ENCODE assay signal across 11 cellular contexts in the genomic region with DNA sequence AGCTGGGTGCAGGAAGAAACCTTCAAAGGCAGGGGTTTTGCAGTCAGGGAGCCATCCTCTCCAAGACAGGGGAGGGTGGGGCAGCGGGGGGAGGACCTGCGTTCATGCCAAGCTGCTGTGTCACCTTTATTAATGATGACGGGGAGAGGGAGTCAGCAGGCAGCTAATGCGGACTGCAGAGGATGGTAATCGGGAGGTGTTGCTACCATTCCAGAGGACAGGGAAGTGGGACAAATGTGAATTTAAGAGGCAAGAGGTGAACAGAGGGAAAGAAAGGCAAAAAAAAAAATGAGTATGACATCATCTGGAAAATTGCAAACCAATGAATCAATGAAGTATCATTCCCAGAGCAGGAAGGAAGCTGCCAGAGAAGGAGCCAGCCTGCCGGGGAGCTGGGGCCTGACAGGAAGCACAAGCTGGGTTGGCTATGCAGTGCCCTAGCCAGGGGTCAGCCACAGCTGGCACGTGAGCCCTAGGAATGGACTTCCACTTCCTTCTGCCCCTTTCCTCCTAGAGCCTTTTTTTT. TPM values are rescaled to one million over a fixed set of nuclear protein-coding genes. Genes with fewer than 3 reads are reported as not detected.
A peak's percentile ranks its signal among the peaks of the same experiment; 100 is the strongest.
DNase-seq lines count a peak whose midpoint lies in the region; ATAC-seq and TF ChIP-seq lines count a peak whose summit lies in the region.
"Had no signal": no experiment of that assay in that cellular context is flagged by ENCODE, and none has a peak within 500 bp of the region (broad histone marks: within the 10 kb centered on the region; RNA-seq: fewer than 3 reads in every experiment).

No MANE protein-coding gene starts in this region.

- peak overlapping the region; percentile 80 for H3K4me3 Mint-ChIP-seq in HFFc6
- H3K4me3 Mint-ChIP-seq: natural killer cell treated with Interleukin-12 subunit alpha and Interleukin-12 subunit beta and Interleukin-15 and Interleukin-18, amount 100 ng/mL, for 72 hours had no signal

- no peak for TF ChIP-seq CTCF in HFFc6 (IDR thresholded peaks at IDR 0.05)
- TF ChIP-seq CTCF in adrenal gland (IDR thresholded peaks at IDR 0.05), result no peak

- H3K4me1 ChIP-seq in adrenal gland (replicated peaks in 1 of 2), result peaks cover 0 to 4% of the 10 kb centered on the region in 2 donors
- peaks cover 0 to 17% (median 10%) of the 10 kb centered on the region in 5 donors for H3K4me1 ChIP-seq in subcutaneous abdominal adipose tissue (ENCODE audit: control insufficient read depth in 5 of 5, insufficient read depth in 5 of 5, low read length in 5 of 5)

- H3K36me3 Mint-ChIP-seq in HFFc6 (ENCODE audit: low read depth), result peaks cover 76% of the 10 kb centered on the region
- H3K36me3 Mint-ChIP-seq: natural killer cell treated with Interleukin-12 subunit alpha and Interleukin-12 subunit beta and Interleukin-15 and Interleukin-18, amount 100 ng/mL, for 72 hours had no signal

- 41 to 52% (median 47%) methylated on average over 7 of the region's 7 CpGs for WGBS in adrenal gland, 4 donors

- H3K4me3 ChIP-seq in adrenal gland, result no peak overlapping the region
- peak overlapping the region in 1 of 5 donors; percentile 17 for H3K4me3 ChIP-seq in subcutaneous abdominal adipose tissue (ENCODE audit: low read depth in 1 of 5, low read length in 5 of 5)

- H3K36me3 ChIP-seq in adrenal gland (replicated peaks in 1 of 2) (no peaks in the 10 kb centered on the region), subcutaneous abdominal adipose tissue (ENCODE audit: control insufficient read depth in 5 of 5, insufficient read depth in 5 of 5, low read length in 5 of 5) (no peaks in the 10 kb centered on the region)

- DNase-seq in HFFc6 (peak; percentile 94), adrenal gland (peak; percentile 23 to 72 (median 44)), iris pigment epithelial cell (ENCODE audit: low read depth) (peak; percentile 65), germinal center (ENCODE audit: low spot score) (no peak), GM19240 (ENCODE audit: insufficient read length, low spot score) (no peak)
- DNase-seq: effector CD4-positive, alpha-beta T cell had no signal

- no peak for TF ChIP-seq POLR2A in adrenal gland (IDR thresholded peaks at IDR 0.05)

- peaks cover 2% of the 10 kb centered on the region for H3K27me3 Mint-ChIP-seq in HFFc6 (ENCODE audit: insufficient read depth)
- H3K27me3 Mint-ChIP-seq: natural killer cell treated with Interleukin-12 subunit alpha and Interleukin-12 subunit beta and Interleukin-15 and Interleukin-18, amount 100 ng/mL, for 72 hours had no signal

- no peaks in the 10 kb centered on the region for H3K27me3 ChIP-seq in adrenal gland
- no peaks in the 10 kb centered on the region for H3K27me3 ChIP-seq in subcutaneous abdominal adipose tissue (ENCODE audit: control insufficient read depth in 5 of 5, insufficient read depth in 4 of 5, low read length in 5 of 5)

- peak overlapping the region in 1 of 5 donors; percentile 19 for H3K27ac ChIP-seq in adrenal gland
- H3K27ac ChIP-seq in subcutaneous abdominal adipose tissue (ENCODE audit: low read depth, low read length), result peak overlapping the region; percentile 50
- H3K27ac ChIP-seq: KMS-11 had no signal

- H3K4me1 Mint-ChIP-seq in HFFc6 (ENCODE audit: low read depth), result peaks cover 98% of the 10 kb centered on the region

- no peaks in the 10 kb centered on the region for H3K9me3 Mint-ChIP-seq in HFFc6
- H3K9me3 Mint-ChIP-seq: natural killer cell treated with Interleukin-12 subunit alpha and Interleukin-12 subunit beta and Interleukin-15 and Interleukin-18, amount 100 ng/mL, for 72 hours had no signal

- intact Hi-C loops in adrenal gland (cut with DNase I), result no loop called here

- ATAC-seq in GM18511 (IDR thresholded peaks at IDR 0.05; ENCODE audit: unreplicated experiment) (no peak), HG03432 (IDR thresholded peaks at IDR 0.05; ENCODE audit: unreplicated experiment) (no peak)

- H3K9me3 ChIP-seq in adrenal gland (replicated peaks in 1 of 3), result no peaks in the 10 kb centered on the region
- H3K9me3 ChIP-seq in subcutaneous abdominal adipose tissue (ENCODE audit: control insufficient read depth in 5 of 5, low read length in 5 of 5), result no peaks in the 10 kb centered on the region

- peak overlapping the region; percentile 96 for H3K27ac Mint-ChIP-seq in HFFc6

- H3K9ac ChIP-seq in subcutaneous abdominal adipose tissue (ENCODE audit: low read length in 5 of 5), result no peak overlapping the region
- H3K9ac ChIP-seq: KMS-11 had no signal

RNA-seq across cellular contexts. Expression of gene INSYN2B, which starts 9.3 kb away (rescaled TPM):
- 10 to 100 TPM; 13.7 to 17.4 (median 16.0) TPM for total RNA-seq in HFFc6 (2021; fragmentation: NEBNext Ultra II Directional; extraction: Animal tissue kit (Norgen Biotek cat#: 25700))
- total RNA-seq in adrenal gland, result under 1 TPM in 7 of 8 donors, not detected in 1; 0.14 to 0.94 (median 0.83) TPM
- polyA plus RNA-seq in adrenal gland, result under 1 TPM in 2 of 3 donors, not detected in 1; 0.08 to 0.26 TPM
- total RNA-seq: natural killer cell treated with Interleukin-12 subunit alpha and Interleukin-12 subunit beta and Interleukin-15 and Interleukin-18, amount 100 ng/mL, for 72 hours had no signal

Comparison
In these comparisons a context has a peak if more than half of its experiments do, and no peak if none do; other contexts are left out.
1. DNase-seq: peak in HFFc6 (single experiment), adrenal gland (7 of 7) and iris pigment epithelial cell (single experiment); none in germinal center (single experiment) and GM19240 (single experiment).
2. RNA of gene INSYN2B, which starts 9.3 kb away (total RNA-seq): 13.7 to 17.4 TPM in HFFc6; 0.14 to 0.94 TPM in adrenal gland; every median in the first group is over 4 times any median in the second.